Comparison of ENCODE assay signal across 9 cellular contexts in the genomic region with DNA sequence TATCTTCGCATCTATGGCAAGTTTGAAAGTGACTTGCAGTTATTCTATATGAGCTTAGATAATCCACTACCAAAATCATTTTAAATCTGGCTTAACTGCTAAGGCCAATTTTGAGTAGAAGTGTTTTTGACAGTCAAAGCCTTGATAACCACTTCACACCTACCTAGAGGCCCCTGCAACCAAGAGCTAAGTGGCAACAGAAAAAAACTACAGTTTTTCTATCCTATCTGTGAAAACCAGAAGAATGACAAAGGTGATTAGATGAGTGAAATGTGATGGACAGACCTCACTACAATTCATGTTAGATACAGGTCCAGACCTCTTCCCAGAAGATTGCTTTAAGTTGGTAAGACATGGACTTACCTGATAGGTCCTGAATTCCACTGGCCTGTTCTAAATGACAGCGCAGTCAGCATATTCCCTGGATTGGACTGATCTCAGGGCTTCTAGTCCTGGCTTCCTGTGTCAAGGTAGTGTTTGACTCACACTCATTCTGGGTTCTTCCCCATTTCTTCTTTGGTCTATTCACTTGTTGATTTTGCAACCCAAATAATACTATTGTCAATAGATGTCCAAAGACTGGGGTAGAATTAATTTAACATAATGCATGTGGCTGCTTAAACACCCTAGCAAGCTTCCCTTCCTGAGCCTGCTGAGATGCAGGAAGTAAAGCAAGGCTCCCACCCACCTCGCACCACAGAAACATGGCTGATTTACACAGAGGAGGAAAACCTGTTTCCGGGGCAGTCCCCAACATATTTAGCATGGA.
DNase-seq lines count a peak whose midpoint lies in the region; ATAC-seq lines count a peak whose summit lies in the region.
"Had no signal": no experiment of that assay in that cellular context is flagged by ENCODE, and none has a peak within 500 bp of the region (broad histone marks: within the 10 kb centered on the region; RNA-seq: fewer than 3 reads in every experiment).

No MANE protein-coding gene starts in this region.

- no peaks in the 10 kb centered on the region for H3K27me3 Mint-ChIP-seq in activated naive CD4-positive, alpha-beta T cell treated with anti-CD3 and anti-CD28 coated beads, Interleukin-2, amount 10 ng/mL, durations not matched to agents 7 days and 5 days

- peak overlapping the region; percentile 55 for H3K27ac Mint-ChIP-seq in activated naive CD4-positive, alpha-beta T cell treated with anti-CD3 and anti-CD28 coated beads, Interleukin-2, amount 10 ng/mL, durations not matched to agents 7 days and 5 days

- intact Hi-C loops in posterior vena cava (cut with DNase I) = loop anchor here in 1 of 2 donors (10.0 kb wide), 1 partner anchor 673 kb away; no protein-coding TSS in a partner anchor

- peaks cover 9% of the 10 kb centered on the region for H3K36me3 Mint-ChIP-seq in activated naive CD4-positive, alpha-beta T cell treated with anti-CD3 and anti-CD28 coated beads, Interleukin-2, amount 10 ng/mL, durations not matched to agents 7 days and 5 days

- no peaks in the 10 kb centered on the region for H3K9me3 Mint-ChIP-seq in activated naive CD4-positive, alpha-beta T cell treated with anti-CD3 and anti-CD28 coated beads, Interleukin-2, amount 10 ng/mL, durations not matched to agents 7 days and 5 days

- no peak overlapping the region for H3K4me3 Mint-ChIP-seq in activated naive CD4-positive, alpha-beta T cell treated with anti-CD3 and anti-CD28 coated beads, Interleukin-2, amount 10 ng/mL, durations not matched to agents 7 days and 5 days

- CTCF ChIA-PET in activated naive CD4-positive, alpha-beta T cell treated with anti-CD3 and anti-CD28 coated beads, Interleukin-2, amount 10 ng/mL, durations not matched to agents 7 days and 5 days (lab: Charles Lee) = interaction anchor here (1.6 kb wide), 1 partner anchor 10 kb away, joined by 3 read pairs; no protein-coding TSS in a partner anchor

- H3K4me1 Mint-ChIP-seq in activated naive CD4-positive, alpha-beta T cell treated with anti-CD3 and anti-CD28 coated beads, Interleukin-2, amount 10 ng/mL, durations not matched to agents 7 days and 5 days = peaks cover 44% of the 10 kb centered on the region

- peak; percentile 28 for ATAC-seq in GM19452 (IDR thresholded peaks at IDR 0.05; ENCODE audit: unreplicated experiment)
- ATAC-seq: left colon had no signal

- peak; percentile 16 for DNase-seq in KG1 (lab: John Stamatoyannopoulos, UW)
- DNase-seq in activated naive CD4-positive, alpha-beta T cell treated with anti-CD3 and anti-CD28 coated beads, Interleukin-2, amount 10 ng/mL, durations not matched to agents 7 days and 5 days = peak; percentile 42
- DNase-seq in stimulated activated CD4-positive, alpha-beta T cell treated with anti-CD3 and anti-CD28 coated beads, TNF-alpha, amount 100 ng/mL, for 24 hours (ENCODE audit: low read depth in 3 of 3) = peak in 2 of 3 experiments; percentile 19 to 31
- DNase-seq in NCI-H2029 treated with DMSO at 0.1 percent for 48 hours (lab: John Stamatoyannopoulos, UW) = no peak
- DNase-seq in cerebellum (ENCODE audit: low spot score) = no peak
- no peak for DNase-seq in posterior vena cava (ENCODE audit: low spot score)
- DNase-seq: left colon, NCI-H1694 had no signal

Comparison
In these comparisons a context has a peak if more than half of its experiments do, and no peak if none do; other contexts are left out.
1. DNase-seq: peak in KG1 (single experiment), activated naive CD4-positive, alpha-beta T cell treated with anti-CD3 and anti-CD28 coated beads, Interleukin-2, amount 10 ng/mL, durations not matched to agents 7 days and 5 days (single experiment) and stimulated activated CD4-positive, alpha-beta T cell treated with anti-CD3 and anti-CD28 coated beads, TNF-alpha, amount 100 ng/mL, for 24 hours (2 of 3); none in NCI-H2029 treated with DMSO at 0.1 percent for 48 hours (single experiment), cerebellum (single experiment) and posterior vena cava (single experiment).